In genomic region chr4:2823301-2823670, GRCh38 we compare ENCODE assay signal across 19 cellular contexts. TPM values are rescaled to one million over a fixed set of nuclear protein-coding genes. Genes with fewer than 3 reads are reported as not detected.
DNase-seq lines count a peak whose midpoint lies in the region; ATAC-seq and TF ChIP-seq lines count a peak whose summit lies in the region.
"Had no signal": no experiment of that assay in that cellular context is flagged by ENCODE, and none has a peak within 500 bp of the region (broad histone marks: within the 10 kb centered on the region; RNA-seq: fewer than 3 reads in every experiment).

No MANE protein-coding gene starts in this region.

- H3K27me3 ChIP-seq in lower lobe of right lung (ENCODE audit: low read depth): no peaks in the 10 kb centered on the region
- H3K27me3 ChIP-seq: MG63 had no signal

- no peak for TF ChIP-seq CTCF in lower lobe of right lung (IDR thresholded peaks at IDR 0.05)

- no peak for DNase-seq in activated T-cell treated with anti-CD3 and anti-CD28 coated beads, Interleukin-2, amount 50 U/mL, for 24 hours
- DNase-seq in activated T-cell treated with anti-CD3 and anti-CD28 coated beads, Interleukin-2, amount 50 U/mL, for 48 hours: no peak
- no peak for DNase-seq in central memory CD8-positive, alpha-beta T cell (ENCODE audit: low spot score in 2 of 2)
- DNase-seq in lower lobe of right lung (peak; percentile 45), midbrain (lab: John Stamatoyannopoulos, UW) (no peak), mesenteric fat pad (ENCODE audit: low spot score) (no peak)
- no peak for DNase-seq in stimulated activated effector memory CD8-positive, alpha-beta T cell treated with anti-CD3 and anti-CD28 coated beads, Interleukin-12 subunit alpha, Interleukin-12 subunit beta, amount 100 ng/mL, for 72 hours (ENCODE audit: low spot score in 2 of 2)
- DNase-seq: Calu3; CD4-positive, alpha-beta T cell; Karpas-422; MG63; NCI-H1105; NCI-H1694; NCI-H524; PC-9; SHP77 treated with DMSO at 0.1 percent for 48 hours had no signal

- no peaks in the 10 kb centered on the region for H3K9me3 Mint-ChIP-seq in activated T-cell treated with anti-CD3 and anti-CD28 coated beads, Interleukin-2, amount 50 U/mL, for 24 hours
- no peaks in the 10 kb centered on the region for H3K9me3 Mint-ChIP-seq in central memory CD8-positive, alpha-beta T cell
- no peaks in the 10 kb centered on the region for H3K9me3 Mint-ChIP-seq in stimulated activated effector memory CD8-positive, alpha-beta T cell treated with anti-CD3 and anti-CD28 coated beads, Interleukin-12 subunit alpha, Interleukin-12 subunit beta, amount 100 ng/mL, for 72 hours
- H3K9me3 Mint-ChIP-seq: CD4-positive, alpha-beta T cell had no signal

- intact Hi-C loops in lower lobe of right lung (cut with DNase I): no loop called here

- peaks cover 13% of the 10 kb centered on the region for H3K4me1 ChIP-seq in lower lobe of right lung

- H3K27me3 Mint-ChIP-seq in activated T-cell treated with anti-CD3 and anti-CD28 coated beads, Interleukin-2, amount 50 U/mL, for 24 hours: no peaks in the 10 kb centered on the region
- no peaks in the 10 kb centered on the region for H3K27me3 Mint-ChIP-seq in central memory CD8-positive, alpha-beta T cell
- H3K27me3 Mint-ChIP-seq: B cell; CD4-positive, alpha-beta T cell had no signal

- peak overlapping the region; percentile 8 for H3K27ac Mint-ChIP-seq in activated T-cell treated with anti-CD3 and anti-CD28 coated beads, Interleukin-2, amount 50 U/mL, for 24 hours
- peak overlapping the region; percentile 35 for H3K27ac Mint-ChIP-seq in central memory CD8-positive, alpha-beta T cell (ENCODE audit: low read depth)
- peak overlapping the region; percentile 81 for H3K27ac Mint-ChIP-seq in stimulated activated effector memory CD8-positive, alpha-beta T cell treated with anti-CD3 and anti-CD28 coated beads, Interleukin-12 subunit alpha, Interleukin-12 subunit beta, amount 100 ng/mL, for 72 hours
- H3K27ac Mint-ChIP-seq: B cell; CD4-positive, alpha-beta T cell had no signal

- no peak overlapping the region for H3K4me3 Mint-ChIP-seq in activated T-cell treated with anti-CD3 and anti-CD28 coated beads, Interleukin-2, amount 50 U/mL, for 24 hours
- H3K4me3 Mint-ChIP-seq in central memory CD8-positive, alpha-beta T cell: no peak overlapping the region
- H3K4me3 Mint-ChIP-seq in stimulated activated effector memory CD8-positive, alpha-beta T cell treated with anti-CD3 and anti-CD28 coated beads, Interleukin-12 subunit alpha, Interleukin-12 subunit beta, amount 100 ng/mL, for 72 hours: no peak overlapping the region
- H3K4me3 Mint-ChIP-seq: B cell; CD4-positive, alpha-beta T cell had no signal

- peaks cover 12% of the 10 kb centered on the region for H3K4me1 Mint-ChIP-seq in activated T-cell treated with anti-CD3 and anti-CD28 coated beads, Interleukin-2, amount 50 U/mL, for 24 hours (ENCODE audit: low read depth)
- H3K4me1 Mint-ChIP-seq in central memory CD8-positive, alpha-beta T cell: peaks cover 44% of the 10 kb centered on the region
- H3K4me1 Mint-ChIP-seq in stimulated activated effector memory CD8-positive, alpha-beta T cell treated with anti-CD3 and anti-CD28 coated beads, Interleukin-12 subunit alpha, Interleukin-12 subunit beta, amount 100 ng/mL, for 72 hours: peaks cover 47% of the 10 kb centered on the region

- no peak overlapping the region for H3K4me3 ChIP-seq in lower lobe of right lung
- H3K4me3 ChIP-seq: MG63, PC-9 had no signal

- no peak for ATAC-seq in central memory CD8-positive, alpha-beta T cell (replicated peaks; ENCODE audit: extremely low read depth, poor library complexity, severe bottlenecking)
- ATAC-seq in lower lobe of right lung (peak in 1 of 2 donors; percentile 1), HG02623 (IDR thresholded peaks at IDR 0.05; ENCODE audit: unreplicated experiment) (no peak)
- no peak for ATAC-seq in stimulated activated effector memory CD8-positive, alpha-beta T cell treated with anti-CD3 and anti-CD28 coated beads, Interleukin-12 subunit alpha, Interleukin-12 subunit beta, amount 100 ng/mL, for 72 hours

- H3K9me3 ChIP-seq in lower lobe of right lung: no peaks in the 10 kb centered on the region
- H3K9me3 ChIP-seq: MG63 had no signal

- no peak overlapping the region for H3K27ac ChIP-seq in lower lobe of right lung
- H3K27ac ChIP-seq: 22Rv1, PC-9 had no signal

- H3K36me3 Mint-ChIP-seq in activated T-cell treated with anti-CD3 and anti-CD28 coated beads, Interleukin-2, amount 50 U/mL, for 24 hours (ENCODE audit: low read depth): peaks cover 83% of the 10 kb centered on the region
- H3K36me3 Mint-ChIP-seq in central memory CD8-positive, alpha-beta T cell (ENCODE audit: insufficient read depth): peaks cover 33% of the 10 kb centered on the region
- peaks cover 79% of the 10 kb centered on the region for H3K36me3 Mint-ChIP-seq in stimulated activated effector memory CD8-positive, alpha-beta T cell treated with anti-CD3 and anti-CD28 coated beads, Interleukin-12 subunit alpha, Interleukin-12 subunit beta, amount 100 ng/mL, for 72 hours

- peaks cover 73% of the 10 kb centered on the region for H3K36me3 ChIP-seq in lower lobe of right lung
- H3K36me3 ChIP-seq: MG63 had no signal

RNA-seq across cellular contexts. Expression of gene ADD1, which starts 20.4 kb away (rescaled TPM):
- total RNA-seq in lower lobe of right lung: 279 TPM
- 272 TPM for total RNA-seq in mesenteric fat pad

RNA-seq across cellular contexts. Expression of gene SH3BP2, which starts 30.4 kb away (rescaled TPM):
- total RNA-seq in lower lobe of right lung (102 TPM), mesenteric fat pad (63.9 TPM)

Comparison
In these comparisons a context has a peak if more than half of its experiments do, and no peak if none do; other contexts are left out.
1. H3K27ac Mint-ChIP-seq: peak in every context shown above with its lines; median percentile 81 in stimulated activated effector memory CD8-positive, alpha-beta T cell treated with anti-CD3 and anti-CD28 coated beads, Interleukin-12 subunit alpha, Interleukin-12 subunit beta, amount 100 ng/mL, for 72 hours; 35 in central memory CD8-positive, alpha-beta T cell; 8 in activated T-cell treated with anti-CD3 and anti-CD28 coated beads, Interleukin-2, amount 50 U/mL, for 24 hours.